In the genomic region with DNA sequence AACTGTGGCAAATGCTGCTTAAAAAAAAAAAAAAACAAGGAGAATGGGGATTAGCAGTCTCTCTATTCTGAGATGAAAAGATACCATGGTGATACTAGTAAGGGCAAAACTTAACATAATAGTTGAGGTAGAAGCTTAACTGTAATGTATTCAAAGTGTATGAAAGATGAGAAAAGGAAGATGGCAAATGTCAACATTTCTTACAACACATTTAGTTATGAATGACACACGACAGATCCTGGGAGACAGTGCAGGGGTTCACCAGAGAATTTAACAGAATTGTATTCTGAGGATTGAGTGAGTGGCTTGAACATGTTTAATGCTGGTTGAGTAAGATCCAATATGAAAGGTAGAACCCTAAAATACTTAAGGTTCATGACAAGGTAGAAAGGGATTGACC, we compare ENCODE assay signal across 22 cellular contexts. TPM values are rescaled to one million over a fixed set of nuclear protein-coding genes. Genes with fewer than 3 reads are reported as not detected.
DNase-seq lines count a peak whose midpoint lies in the region; ATAC-seq, FAIRE-seq and TF ChIP-seq lines count a peak whose summit lies in the region.
"Had no signal": no experiment of that assay in that cellular context is flagged by ENCODE, and none has a peak within 500 bp of the region (broad histone marks: within the 10 kb centered on the region; RNA-seq: fewer than 3 reads in every experiment).

No MANE protein-coding gene starts in this region.

- no peak for DNase-seq in CD4-positive, CD25-positive, alpha-beta regulatory T cell
- DNase-seq in CD8-positive, alpha-beta memory T cell: no peak
- DNase-seq in mesothelial cell of epicardium (ENCODE audit: low spot score in 2 of 2, unreplicated experiment in 2 of 2): no peak
- DNase-seq in urothelium cell line (ENCODE audit: low spot score): no peak
- no peak for DNase-seq in AG08395 (ENCODE audit: low spot score)
- DNase-seq: activated naive CD4-positive, alpha-beta T cell; hypothalamus; NCI-H1694 treated with DMSO at 0.1 percent for 48 hours; NCI-H345; PC-9; SIG-M5; sigmoid colon; stimulated activated naive CD4-positive, alpha-beta T cell; transverse colon; WERI-Rb-1 had no signal

- POLR2A ChIA-PET in CD8-positive, alpha-beta memory T cell (lab: Charles Lee): no interaction called here

- H3K27ac ChIP-seq in CD4-positive, CD25-positive, alpha-beta regulatory T cell (ENCODE audit: insufficient read depth, low read length, poor library complexity, severe bottlenecking): no peak overlapping the region
- no peak overlapping the region for H3K27ac ChIP-seq in CD8-positive, alpha-beta memory T cell (ENCODE audit: low read depth, low read length)
- H3K27ac ChIP-seq: sigmoid colon, transverse colon, WERI-Rb-1 had no signal

- peaks cover 0 to 4% (median 0%) of the 10 kb centered on the region in 7 donors for H3K9me3 Mint-ChIP-seq in CD4-positive, CD25-positive, alpha-beta regulatory T cell
- H3K9me3 Mint-ChIP-seq in CD8-positive, alpha-beta memory T cell: no peaks in the 10 kb centered on the region
- no peaks in the 10 kb centered on the region for H3K9me3 Mint-ChIP-seq in IgD-negative memory B cell
- no peaks in the 10 kb centered on the region for H3K9me3 Mint-ChIP-seq in mesothelial cell of epicardium
- H3K9me3 Mint-ChIP-seq: brain had no signal

- H3K4me3 Mint-ChIP-seq in CD4-positive, CD25-positive, alpha-beta regulatory T cell: peak overlapping the region in 3 of 4 donors; percentile 0 to 13 (median 5)
- H3K4me3 Mint-ChIP-seq in CD8-positive, alpha-beta memory T cell: peak overlapping the region in 2 of 7 donors; percentile 6 to 30
- H3K4me3 Mint-ChIP-seq in IgD-negative memory B cell: peak overlapping the region in 2 of 4 donors; percentile 25 to 39
- no peak overlapping the region for H3K4me3 Mint-ChIP-seq in mesothelial cell of epicardium
- H3K4me3 Mint-ChIP-seq: brain had no signal

- TF ChIP-seq CTCF in mesothelial cell of epicardium (IDR thresholded peaks at IDR 0.05; ENCODE audit: unreplicated experiment): no peak

- CTCF ChIA-PET in CD8-positive, alpha-beta memory T cell (lab: Charles Lee): no interaction called here

- H3K36me3 ChIP-seq in CD4-positive, CD25-positive, alpha-beta regulatory T cell (ENCODE audit: control insufficient read depth, insufficient read depth, low read length): peaks cover 30% of the 10 kb centered on the region
- peaks cover 7% of the 10 kb centered on the region for H3K36me3 ChIP-seq in CD8-positive, alpha-beta memory T cell (ENCODE audit: insufficient read depth, low read length)

- no peak for ATAC-seq in CD4-positive, CD25-positive, alpha-beta regulatory T cell (ENCODE audit: low read depth in 2 of 2)
- ATAC-seq in GM19035 (IDR thresholded peaks at IDR 0.05; ENCODE audit: unreplicated experiment): no peak
- ATAC-seq in HG03039 (IDR thresholded peaks at IDR 0.05; ENCODE audit: unreplicated experiment): no peak
- ATAC-seq: HCT116 had no signal

- peaks cover 20% of the 10 kb centered on the region for H3K4me1 ChIP-seq in CD4-positive, CD25-positive, alpha-beta regulatory T cell (ENCODE audit: control insufficient read depth, insufficient read depth, low read length, poor library complexity, severe bottlenecking)
- peaks cover 39% of the 10 kb centered on the region for H3K4me1 ChIP-seq in CD8-positive, alpha-beta memory T cell (ENCODE audit: insufficient read depth, low read length)

- H3K27ac Mint-ChIP-seq in CD4-positive, CD25-positive, alpha-beta regulatory T cell: peak overlapping the region; percentile 52 to 83 (median 58)
- peak overlapping the region in 7 of 8 donors; percentile 23 to 73 (median 35) for H3K27ac Mint-ChIP-seq in CD8-positive, alpha-beta memory T cell
- H3K27ac Mint-ChIP-seq in IgD-negative memory B cell (peak overlapping the region; percentile 51 to 90 (median 65)), mesothelial cell of epicardium (peak overlapping the region; percentile 26)

- no peak overlapping the region for H3K4me3 ChIP-seq in CD4-positive, CD25-positive, alpha-beta regulatory T cell (ENCODE audit: low read depth, low read length)
- no peak overlapping the region for H3K4me3 ChIP-seq in CD8-positive, alpha-beta memory T cell (ENCODE audit: low read length)
- H3K4me3 ChIP-seq: PC-9, sigmoid colon, transverse colon had no signal

- FAIRE-seq in urothelium cell line (lab: Jason Lieb, UNC): no peak
- FAIRE-seq: endothelial cell of umbilical vein, G401.6 had no signal

- no peaks in the 10 kb centered on the region for H3K27me3 Mint-ChIP-seq in CD4-positive, CD25-positive, alpha-beta regulatory T cell
- no peaks in the 10 kb centered on the region for H3K27me3 Mint-ChIP-seq in CD8-positive, alpha-beta memory T cell
- H3K27me3 Mint-ChIP-seq in IgD-negative memory B cell: no peaks in the 10 kb centered on the region
- no peaks in the 10 kb centered on the region for H3K27me3 Mint-ChIP-seq in mesothelial cell of epicardium (ENCODE audit: low read depth)
- H3K27me3 Mint-ChIP-seq: brain had no signal

- H3K36me3 Mint-ChIP-seq in CD4-positive, CD25-positive, alpha-beta regulatory T cell: peaks cover 29% of the 10 kb centered on the region
- H3K36me3 Mint-ChIP-seq in CD8-positive, alpha-beta memory T cell: peaks cover 0 to 46% (median 11%) of the 10 kb centered on the region in 3 donors
- H3K36me3 Mint-ChIP-seq in IgD-negative memory B cell (peaks cover 8% of the 10 kb centered on the region), mesothelial cell of epicardium (peaks cover 21% of the 10 kb centered on the region)

- no peaks in the 10 kb centered on the region for H3K9me3 ChIP-seq in CD4-positive, CD25-positive, alpha-beta regulatory T cell (ENCODE audit: control insufficient read depth in 2 of 2, low read length in 2 of 2)
- H3K9me3 ChIP-seq in CD8-positive, alpha-beta memory T cell (ENCODE audit: low read length): no peaks in the 10 kb centered on the region
- H3K9me3 ChIP-seq: sigmoid colon, transverse colon had no signal

- H3K27me3 ChIP-seq in CD4-positive, CD25-positive, alpha-beta regulatory T cell (ENCODE audit: control insufficient read depth, insufficient read depth, low read length): no peaks in the 10 kb centered on the region
- no peaks in the 10 kb centered on the region for H3K27me3 ChIP-seq in CD8-positive, alpha-beta memory T cell (ENCODE audit: insufficient read depth, low read length, poor library complexity, severe bottlenecking)
- H3K27me3 ChIP-seq: sigmoid colon, transverse colon had no signal

- H3K4me1 Mint-ChIP-seq in CD4-positive, CD25-positive, alpha-beta regulatory T cell: peaks cover 49 to 77% (median 65%) of the 10 kb centered on the region in 4 donors
- peaks cover 64 to 85% (median 84%) of the 10 kb centered on the region in 3 donors for H3K4me1 Mint-ChIP-seq in CD8-positive, alpha-beta memory T cell
- H3K4me1 Mint-ChIP-seq in IgD-negative memory B cell: peaks cover 35 to 57% (median 48%) of the 10 kb centered on the region in 3 donors
- peaks cover 38% of the 10 kb centered on the region for H3K4me1 Mint-ChIP-seq in mesothelial cell of epicardium

RNA-seq across cellular contexts. Expression of a gene that starts 52.7 kb away (rescaled TPM):
- 139 TPM for total RNA-seq in CD4-positive, CD25-positive, alpha-beta regulatory T cell
- polyA plus RNA-seq in CD4-positive, CD25-positive, alpha-beta regulatory T cell: 10 to 100 TPM; 26.1 to 47.9 (median 37.0) TPM
- 100 to 1,000 TPM; 100 to 104 TPM for total RNA-seq in CD8-positive, alpha-beta memory T cell
- polyA plus RNA-seq in CD8-positive, alpha-beta memory T cell: 58.1 TPM
- polyA plus RNA-seq in IgD-negative memory B cell: 31.8 TPM
- 91.0 to 97.5 TPM (median 94.8 TPM) in 3 replicates for total RNA-seq in mesothelial cell of epicardium
